In genomic region chr9:134029248-134030226, GRCh38 we compare ENCODE assay signal across 16 cellular contexts. TPM values are rescaled to one million over a fixed set of nuclear protein-coding genes. Genes with fewer than 3 reads are reported as not detected.
DNase-seq lines count a peak whose midpoint lies in the region; ATAC-seq, FAIRE-seq and TF ChIP-seq lines count a peak whose summit lies in the region.
"Had no signal": no experiment of that assay in that cellular context is flagged by ENCODE, and none has a peak within 500 bp of the region (broad histone marks: within the 10 kb centered on the region; RNA-seq: fewer than 3 reads in every experiment).

No MANE protein-coding gene starts in this region.

- H3K4me3 Mint-ChIP-seq in stimulated activated naive B cell treated with anti-CD40 and anti-IgM and Interleukin-4, amounts not matched to agents 10 μg/mL and 1 μg/mL and 100 μg/mL, for 72 hours = no peak overlapping the region
- H3K4me3 Mint-ChIP-seq: H9, T-cell had no signal

- no peaks in the 10 kb centered on the region for H3K27me3 Mint-ChIP-seq in stimulated activated naive B cell treated with anti-CD40 and anti-IgM and Interleukin-4, amounts not matched to agents 10 μg/mL and 1 μg/mL and 100 μg/mL, for 72 hours
- H3K27me3 Mint-ChIP-seq: IgD-negative memory B cell, T-cell had no signal

- intact Hi-C loops in kidney (cut with DNase I) (no loop called here), spleen (cut with DNase I; ENCODE audit: low total_unique reads) (no loop called here)

- 88 to 94% (median 93%) methylated on average over 12 to 21 of the region's 21 CpGs for WGBS in spleen, 5 donors

- H3K4me1 ChIP-seq in kidney (ENCODE audit: control insufficient read depth in 1 of 2, insufficient read depth in 1 of 2, low read depth in 1 of 2, low read length in 2 of 2) (peaks cover 0 to 4% of the 10 kb centered on the region in 2 donors), spleen (peaks cover 4 to 19% (median 14%) of the 10 kb centered on the region in 6 donors)

- no peak overlapping the region for H3K9ac ChIP-seq in kidney (ENCODE audit: low read length in 2 of 2)
- H3K9ac ChIP-seq: BLaER1 treated with 17β-estradiol and CSF1 and Interleukin-3, amounts not matched to agents 10 nM and 100 nM had no signal

- no peak for TF ChIP-seq POLR2A in spleen (IDR thresholded peaks at IDR 0.05)

- no peak for ATAC-seq in GM21825 (IDR thresholded peaks at IDR 0.05; ENCODE audit: unreplicated experiment)
- no peak for ATAC-seq in stimulated activated naive B cell treated with anti-CD40 and anti-IgM and Interleukin-4, amounts not matched to agents 10 μg/mL and 1 μg/mL and 100 μg/mL, for 72 hours (replicated peaks)
- ATAC-seq: T-cell had no signal

- FAIRE-seq in kidney (lab: Jason Lieb, UNC) = no peak

- H3K4me1 Mint-ChIP-seq in stimulated activated naive B cell treated with anti-CD40 and anti-IgM and Interleukin-4, amounts not matched to agents 10 μg/mL and 1 μg/mL and 100 μg/mL, for 72 hours = peaks cover 6 to 17% of the 10 kb centered on the region in 2 donors

- no peak for TF ChIP-seq CTCF in kidney (IDR thresholded peaks at IDR 0.05; ENCODE audit: borderline replicate concordance, extremely low read depth, insufficient read depth)
- TF ChIP-seq CTCF in spleen (IDR thresholded peaks at IDR 0.05 in 8 of 11, conservative IDR thresholded peaks at IDR 0.05 in 3 of 11) = no peak

- H3K27ac Mint-ChIP-seq in stimulated activated naive B cell treated with anti-CD40 and anti-IgM and Interleukin-4, amounts not matched to agents 10 μg/mL and 1 μg/mL and 100 μg/mL, for 72 hours = no peak overlapping the region
- H3K27ac Mint-ChIP-seq: IgD-negative memory B cell, T-cell had no signal

- DNase-seq in NCI-H82 (lab: John Stamatoyannopoulos, UW) (peak; percentile 31), NCI-H82 treated with DMSO at 0.1 percent for 48 hours (lab: John Stamatoyannopoulos, UW; ENCODE audit: unreplicated experiment) (no peak), NCI-H526 treated with DMSO at 0.1 percent for 48 hours (lab: John Stamatoyannopoulos, UW) (peak; percentile 38), kidney (peak; percentile 70), spleen (peak; percentile 74), NCI-H1105 (lab: John Stamatoyannopoulos, UW) (no peak)
- DNase-seq in stimulated activated naive B cell treated with anti-CD40 and anti-IgM and Interleukin-4, amounts not matched to agents 10 μg/mL and 1 μg/mL and 100 μg/mL, for 72 hours = no peak
- DNase-seq: 8988T, DMS 273 treated with DMSO at 0.1 percent for 48 hours, H9, NCI-H2107, NCI-H748 treated with DMSO at 0.1 percent for 48 hours, T-cell had no signal

- no peaks in the 10 kb centered on the region for H3K27me3 ChIP-seq in spleen (replicated peaks in 1 of 7)
- H3K27me3 ChIP-seq: BLaER1 treated with 17β-estradiol and CSF1 and Interleukin-3, amounts not matched to agents 10 nM and 100 nM had no signal

- H3K4me3 ChIP-seq in kidney (ENCODE audit: low read length in 2 of 2) (no peak overlapping the region), spleen (no peak overlapping the region)
- H3K4me3 ChIP-seq: BLaER1 treated with 17β-estradiol and CSF1 and Interleukin-3, amounts not matched to agents 10 nM and 100 nM had no signal

- H3K9me3 Mint-ChIP-seq in stimulated activated naive B cell treated with anti-CD40 and anti-IgM and Interleukin-4, amounts not matched to agents 10 μg/mL and 1 μg/mL and 100 μg/mL, for 72 hours = no peaks in the 10 kb centered on the region
- H3K9me3 Mint-ChIP-seq: H9, IgD-negative memory B cell, T-cell had no signal

- H3K27ac ChIP-seq in kidney (ENCODE audit: low read depth in 2 of 2, low read length in 2 of 2) (no peak overlapping the region), spleen (no peak overlapping the region)
- H3K27ac ChIP-seq: BLaER1 treated with 17β-estradiol and CSF1 and Interleukin-3, amounts not matched to agents 10 nM and 100 nM had no signal

- H3K36me3 ChIP-seq in kidney (ENCODE audit: control insufficient read depth in 1 of 2, insufficient read depth in 2 of 2, low read length in 2 of 2) (peaks cover 11 to 18% of the 10 kb centered on the region in 2 donors), spleen (peaks cover 0 to 72% (median 44%) of the 10 kb centered on the region in 6 donors)

- peaks cover 13 to 29% of the 10 kb centered on the region in 2 donors for H3K36me3 Mint-ChIP-seq in stimulated activated naive B cell treated with anti-CD40 and anti-IgM and Interleukin-4, amounts not matched to agents 10 μg/mL and 1 μg/mL and 100 μg/mL, for 72 hours

- H3K9me3 ChIP-seq in kidney (ENCODE audit: control insufficient read depth in 1 of 2, low read length in 2 of 2) (no peaks in the 10 kb centered on the region), spleen (no peaks in the 10 kb centered on the region)
- H3K9me3 ChIP-seq: BLaER1 treated with 17β-estradiol and CSF1 and Interleukin-3, amounts not matched to agents 10 nM and 100 nM had no signal

RNA-seq across cellular contexts. Expression of gene BRD3OS, which starts 4.3 kb away (rescaled TPM):
- total RNA-seq in kidney (24.4 TPM), spleen (10 to 100 TPM in 5 of 7 donors, 1 to 10 TPM in 2; 9.5 to 13.2 (median 11.3) TPM)
- polyA plus RNA-seq in kidney (ENCODE audit: insufficient read depth, low read depth, low replicate concordance) (16.5 TPM), spleen (10 to 100 TPM in 1 of 3 donors, 1 to 10 TPM in 2; 6.9 to 10.2 (median 9.8) TPM)

RNA-seq across cellular contexts. Expression of gene VAV2, which starts 37.4 kb away (rescaled TPM):
- total RNA-seq in kidney (47.1 TPM), spleen (10 to 100 TPM; 17.9 to 39.2 (median 31.3) TPM)
- polyA plus RNA-seq in kidney (ENCODE audit: insufficient read depth, low read depth, low replicate concordance) (22.3 TPM), spleen (10 to 100 TPM; 14.2 to 25.0 (median 15.0) TPM)

RNA-seq across cellular contexts. Expression of gene BRD3, which starts 38.3 kb away (rescaled TPM):
- total RNA-seq in kidney (46.2 TPM), spleen (10 to 100 TPM; 21.3 to 54.0 (median 35.9) TPM)
- polyA plus RNA-seq in kidney (ENCODE audit: insufficient read depth, low read depth, low replicate concordance) (7.7 TPM), spleen (10 to 100 TPM in 1 of 3 donors, 1 to 10 TPM in 2; 5.9 to 12.6 (median 6.1) TPM)

Comparison
In these comparisons a context has a peak if more than half of its experiments do, and no peak if none do; other contexts are left out.
1. DNase-seq: peak in NCI-H82 (single experiment), NCI-H526 treated with DMSO at 0.1 percent for 48 hours (single experiment), kidney (single experiment) and spleen (single experiment); none in NCI-H82 treated with DMSO at 0.1 percent for 48 hours (single experiment), NCI-H1105 (single experiment) and stimulated activated naive B cell treated with anti-CD40 and anti-IgM and Interleukin-4, amounts not matched to agents 10 μg/mL and 1 μg/mL and 100 μg/mL, for 72 hours (single experiment).